33 cellular contexts compared by ENCODE assay signal in genomic region chr13:93640452-93640851, GRCh38.
"Had no signal": no experiment of that assay in that cellular context is flagged by ENCODE, and none has a peak within 500 bp of the region (broad histone marks: within the 10 kb centered on the region; RNA-seq: fewer than 3 reads in every experiment).

No MANE protein-coding gene starts in this region.

- FAIRE-seq: astrocyte, bronchial epithelial cell had no signal

- DNase-seq: activated effector memory CD4-positive, alpha-beta T cell treated with anti-CD3 and anti-CD28 coated beads, Interleukin-2, amount 50 U/mL, for 16 hours; activated effector memory CD4-positive, alpha-beta T cell treated with Interleukin-2 at 50 U/mL for 16 hours; activated gamma-delta T cell; activated gamma-delta T cell treated with Interleukin-2 at 50 U/mL for 16 hours; activated naive CD4-positive, alpha-beta T cell; activated naive CD4-positive, alpha-beta T cell treated with anti-CD3 and anti-CD28 coated beads for 36 hours; activated naive CD4-positive, alpha-beta T cell treated with anti-CD3 and anti-CD28 coated beads, Interleukin-2, amount 10 ng/mL, durations not matched to agents 7 days and 5 days; activated naive CD4-positive, alpha-beta T cell treated with anti-CD3 and anti-CD28 coated beads, Interleukin-2, amount 50 U/mL, for 16 hours; activated naive CD4-positive, alpha-beta T cell treated with Interleukin-2 at 50 U/mL for 16 hours; activated naive CD8-positive, alpha-beta T cell treated with anti-CD3 and anti-CD28 coated beads for 36 hours; activated naive CD8-positive, alpha-beta T cell treated with anti-CD3 and anti-CD28 coated beads, Interleukin-2, amount 10 ng/mL, durations not matched to agents 7 days and 5 days; activated naive CD8-positive, alpha-beta T cell treated with anti-CD3 and anti-CD28 coated beads, Interleukin-2, amount 50 U/mL, for 24 hours; activated T-cell treated with anti-CD3 and anti-CD28 coated beads, Interleukin-2, amount 50 U/mL, for 24 hours; activated T-cell treated with anti-CD3 and anti-CD28 coated beads, Interleukin-2, amount 50 U/mL, for 4 hours; activated T-cell treated with anti-CD3 and anti-CD28 coated beads, Interleukin-2, amount 50 U/mL, for 48 hours; activated T-cell treated with anti-CD3 and anti-CD28 coated beads, Interleukin-2, amount 50 U/mL, for 72 hours; adrenal gland; amniotic stem cell; amygdala; anterior cingulate cortex; aorta; body of pancreas; brain microvascular endothelial cell; caudate nucleus; central memory CD4-positive, alpha-beta T cell; cerebellar nuclear complex had no signal

- ATAC-seq: activated naive CD4-positive, alpha-beta T cell treated with anti-CD3 and anti-CD28 coated beads, Interleukin-2, amount 50 U/mL, for 72 hours; activated naive CD8-positive, alpha-beta T cell treated with anti-CD3 and anti-CD28 coated beads, Interleukin-2, amount 50 U/mL, for 24 hours; activated T-cell treated with anti-CD3 and anti-CD28 coated beads, Interleukin-2, amount 50 U/mL, for 4 hours; activated T-cell treated with anti-CD3 and anti-CD28 coated beads, Interleukin-2, amount 50 U/mL, for 72 hours; activated T-helper 17 cell treated with anti-CD3 and anti-CD28 coated beads, Interleukin-2, amount 50 U/mL, for 72 hours; body of pancreas had no signal

- H3K27ac ChIP-seq: adrenal gland, ascending aorta, body of pancreas, brain microvascular endothelial cell, breast epithelium, cardiac muscle cell had no signal

- H3K27me3 ChIP-seq: adrenal gland, ascending aorta, body of pancreas, brain microvascular endothelial cell, breast epithelium, cardiac muscle cell had no signal

- H3K36me3 ChIP-seq: adrenal gland, ascending aorta, brain microvascular endothelial cell, breast epithelium, cardiac muscle cell had no signal

- H3K4me3 ChIP-seq: adrenal gland, ascending aorta, body of pancreas, breast epithelium, cardiac muscle cell had no signal

- H3K9me3 ChIP-seq: adrenal gland, ascending aorta, body of pancreas, breast epithelium had no signal

- H3K4me1 ChIP-seq: adrenal gland, body of pancreas, breast epithelium had no signal
